Comparison of ENCODE assay signal across 8 cellular contexts in the genomic region with DNA sequence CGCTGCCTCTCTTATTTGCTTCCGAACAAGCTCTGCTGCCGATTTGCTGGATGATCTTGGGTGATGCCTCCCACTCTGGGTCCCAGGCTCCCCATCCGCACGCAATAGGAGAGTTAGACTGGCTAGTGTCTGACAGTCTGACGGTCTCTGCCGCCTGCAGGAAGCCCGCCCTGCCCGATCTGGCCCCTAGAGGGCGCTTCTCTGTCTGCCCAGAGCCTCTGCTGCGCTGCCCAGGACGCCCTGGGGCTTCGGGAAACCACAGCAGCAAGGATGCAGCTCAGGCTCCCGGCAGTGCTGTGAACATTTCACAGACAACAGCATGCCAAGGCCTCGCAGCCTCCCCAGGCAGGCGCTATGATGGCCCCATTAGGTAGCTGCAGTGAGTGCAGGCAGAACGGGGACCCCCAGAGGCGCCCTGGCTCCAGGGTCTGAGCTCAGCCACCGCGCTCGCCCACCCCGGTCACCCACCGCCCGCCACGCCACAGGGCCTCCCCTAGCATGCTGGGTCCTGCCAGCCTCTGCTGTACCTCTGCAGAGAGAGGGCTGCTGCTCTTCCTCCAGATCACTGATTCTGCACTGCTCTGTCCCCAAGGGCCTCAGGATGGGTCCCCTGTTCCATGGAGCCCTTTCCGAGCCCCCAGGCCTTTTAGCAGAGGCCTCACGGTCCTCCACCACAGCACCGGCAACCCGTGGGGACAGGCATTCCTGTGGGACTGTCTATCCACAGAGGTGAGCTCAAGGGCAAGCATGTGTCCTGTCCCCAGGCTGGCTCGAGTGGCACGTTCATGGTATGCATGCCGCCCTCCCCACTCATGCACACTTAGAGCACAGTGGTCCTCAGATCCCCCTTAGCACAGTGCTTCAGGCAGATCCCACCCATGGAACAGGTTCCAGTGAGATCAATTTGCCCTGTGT. TPM values are rescaled to one million over a fixed set of nuclear protein-coding genes. Genes with fewer than 3 reads are reported as not detected.
DNase-seq lines count a peak whose midpoint lies in the region; ATAC-seq and TF ChIP-seq lines count a peak whose summit lies in the region.

No MANE protein-coding gene starts in this region.

- TF ChIP-seq RAD21 in Ishikawa (IDR thresholded peaks at IDR 0.05; ENCODE audit: low read depth): peak; percentile 79

- TF ChIP-seq CTCF in Caco-2 (IDR thresholded peaks at IDR 0.05; ENCODE audit: insufficient read depth in 1 of 2, low read depth in 1 of 2, low read length in 1 of 2, severe bottlenecking in 1 of 2, unreplicated experiment in 1 of 2) (peak; percentile 85 to 86), RWPE1 (conservative IDR thresholded peaks at IDR 0.05; ENCODE audit: low read depth) (peak; percentile 95), neural crest cell (conservative IDR thresholded peaks at IDR 0.05) (peak; percentile 95)

- H3K4me1 Mint-ChIP-seq in Caco-2 (ENCODE audit: low read depth, unreplicated experiment) (peaks cover 10% of the 10 kb centered on the region), neural crest cell (peaks cover 12% of the 10 kb centered on the region)

- BruUV-seq in Caco-2 (replicated peaks; lab: Mats Ljungman, UMichigan): no TSS peak

- H3K9me3 Mint-ChIP-seq in Caco-2 (ENCODE audit: unreplicated experiment): peaks cover 5% of the 10 kb centered on the region
- no peaks in the 10 kb centered on the region for H3K9me3 Mint-ChIP-seq in neural crest cell

- CTCF ChIA-PET in Caco-2 (lab: Charles Lee): interaction anchor here (0.9 to 1.0 kb wide), 2 partner anchors 87 to 93 kb away, joined by 4 read pairs; a partner anchor contains a TSS
- CTCF ChIA-PET in RWPE1 (lab: Yijun Ruan, JAX): interaction anchor here (0.5 to 1.2 kb wide), 6 partner anchors 25 to 80 kb away, joined by 3 to 5 read pairs (median 3); a partner anchor contains a TSS

- no peaks in the 10 kb centered on the region for H3K27me3 ChIP-seq in Caco-2 (replicated peaks; ENCODE audit: control insufficient read depth, insufficient read depth, low read length)

- no peak for ATAC-seq in HG03045 (IDR thresholded peaks at IDR 0.05; ENCODE audit: unreplicated experiment)

- H3K9me3 ChIP-seq in Caco-2: no peaks in the 10 kb centered on the region

- POLR2A ChIA-PET in Caco-2 (lab: Charles Lee) (interaction anchor here (1.0 kb wide), 1 partner anchor 67 kb away, joined by 3 read pairs; a partner anchor contains a TSS), RWPE1 (lab: Yijun Ruan, JAX; ENCODE audit: low non-redundant PET) (no interaction called here)

- H3K4me1 ChIP-seq in Caco-2: peaks cover 21% of the 10 kb centered on the region

- H3K4me3 Mint-ChIP-seq in Caco-2 (ENCODE audit: unreplicated experiment): no peak overlapping the region
- peak overlapping the region; percentile 70 for H3K4me3 Mint-ChIP-seq in neural crest cell

- DNase-seq in Caco-2: peak; percentile 72 to 87
- DNase-seq in RWPE1 (ENCODE audit: low spot score): peak; percentile 67
- DNase-seq in activated T-helper 1 cell treated with anti-CD3 and anti-CD28 coated beads, Interleukin-2, amount 50 U/mL, for 16 hours (ENCODE audit: low read depth in 1 of 2, low spot score in 1 of 2): peak; percentile 61 to 63
- peak; percentile 74 for DNase-seq in fibroblast of peridontal ligament (ENCODE audit: extremely low read depth)
- peak; percentile 97 for DNase-seq in neural crest cell (ENCODE audit: low read depth, low spot score)
- peak; percentile 67 for DNase-seq in stimulated activated naive CD4-positive, alpha-beta T cell treated with Interleukin-2 at 50 U/mL for 16 hours (lab: John Stamatoyannopoulos, UW)

- intact Hi-C loops in Caco-2 (cut with micrococcal nuclease; ENCODE audit: unreplicated experiment): loop anchor here (10.0 kb wide), 2 partner anchors 70 to 100 kb away; a partner anchor contains a TSS

- H3K27ac Mint-ChIP-seq in Caco-2 (ENCODE audit: unreplicated experiment): no peak overlapping the region
- no peak overlapping the region for H3K27ac Mint-ChIP-seq in neural crest cell (ENCODE audit: unreplicated experiment)

- peak overlapping the region; percentile 13; the same call in 1 of the 2 replicates for H3K27ac ChIP-seq in RWPE1

- H3K36me3 Mint-ChIP-seq in Caco-2 (ENCODE audit: insufficient read depth, unreplicated experiment): peaks cover 13% of the 10 kb centered on the region
- no peaks in the 10 kb centered on the region for H3K36me3 Mint-ChIP-seq in neural crest cell (ENCODE audit: low read depth)

- peaks cover 2% of the 10 kb centered on the region for H3K27me3 Mint-ChIP-seq in Caco-2 (ENCODE audit: insufficient read depth, unreplicated experiment)
- peaks cover 2% of the 10 kb centered on the region for H3K27me3 Mint-ChIP-seq in neural crest cell (ENCODE audit: low read depth)

- H3K4me3 ChIP-seq in Caco-2 (ENCODE audit: low read depth, low read length): no peak overlapping the region

- H3K36me3 ChIP-seq in Caco-2 (ENCODE audit: control insufficient read depth, insufficient read depth, low read length): no peaks in the 10 kb centered on the region

- no peak for TF ChIP-seq EP300 in Ishikawa (IDR thresholded peaks at IDR 0.05; ENCODE audit: borderline replicate concordance)

TF ChIP-seq in Ishikawa, 13 proteins besides CTCF, POLR2A, EP300 and RAD21:
- no peak for TF ChIP-seq FOXM1 (IDR thresholded peaks at IDR 0.05; ENCODE audit: borderline replicate concordance, low read depth)
- TF ChIP-seq, protein P1, sequence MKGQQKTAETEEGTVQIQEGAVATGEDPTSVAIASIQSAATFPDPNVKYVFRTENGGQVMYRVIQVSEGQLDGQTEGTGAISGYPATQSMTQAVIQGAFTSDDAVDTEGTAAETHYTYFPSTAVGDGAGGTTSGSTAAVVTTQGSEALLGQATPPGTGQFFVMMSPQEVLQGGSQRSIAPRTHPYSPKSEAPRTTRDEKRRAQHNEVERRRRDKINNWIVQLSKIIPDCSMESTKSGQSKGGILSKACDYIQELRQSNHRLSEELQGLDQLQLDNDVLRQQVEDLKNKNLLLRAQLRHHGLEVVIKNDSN (IDR thresholded peaks at IDR 0.05): no peak
- TF ChIP-seq EGR1 (IDR thresholded peaks at IDR 0.05): no peak
- TF ChIP-seq, protein P2, sequence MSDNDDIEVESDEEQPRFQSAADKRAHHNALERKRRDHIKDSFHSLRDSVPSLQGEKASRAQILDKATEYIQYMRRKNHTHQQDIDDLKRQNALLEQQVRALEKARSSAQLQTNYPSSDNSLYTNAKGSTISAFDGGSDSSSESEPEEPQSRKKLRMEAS (IDR thresholded peaks at IDR 0.05): no peak
- TF ChIP-seq TCF12 (IDR thresholded peaks at IDR 0.05; ENCODE audit: low read depth): no peak
- no peak for TF ChIP-seq NFIC (IDR thresholded peaks at IDR 0.05)
- TF ChIP-seq YY1 (IDR thresholded peaks at IDR 0.05; ENCODE audit: low read depth): no peak
- no peak for TF ChIP-seq TEAD4 (IDR thresholded peaks at IDR 0.05)
- no peak for TF ChIP-seq ZBTB7A (IDR thresholded peaks at IDR 0.05; ENCODE audit: low read depth)
- TF ChIP-seq TAF1 (IDR thresholded peaks at IDR 0.05; ENCODE audit: low read depth): no peak
- no peak for TF ChIP-seq CREB1 (IDR thresholded peaks at IDR 0.05; ENCODE audit: low read depth)
- TF ChIP-seq, protein P3, sequence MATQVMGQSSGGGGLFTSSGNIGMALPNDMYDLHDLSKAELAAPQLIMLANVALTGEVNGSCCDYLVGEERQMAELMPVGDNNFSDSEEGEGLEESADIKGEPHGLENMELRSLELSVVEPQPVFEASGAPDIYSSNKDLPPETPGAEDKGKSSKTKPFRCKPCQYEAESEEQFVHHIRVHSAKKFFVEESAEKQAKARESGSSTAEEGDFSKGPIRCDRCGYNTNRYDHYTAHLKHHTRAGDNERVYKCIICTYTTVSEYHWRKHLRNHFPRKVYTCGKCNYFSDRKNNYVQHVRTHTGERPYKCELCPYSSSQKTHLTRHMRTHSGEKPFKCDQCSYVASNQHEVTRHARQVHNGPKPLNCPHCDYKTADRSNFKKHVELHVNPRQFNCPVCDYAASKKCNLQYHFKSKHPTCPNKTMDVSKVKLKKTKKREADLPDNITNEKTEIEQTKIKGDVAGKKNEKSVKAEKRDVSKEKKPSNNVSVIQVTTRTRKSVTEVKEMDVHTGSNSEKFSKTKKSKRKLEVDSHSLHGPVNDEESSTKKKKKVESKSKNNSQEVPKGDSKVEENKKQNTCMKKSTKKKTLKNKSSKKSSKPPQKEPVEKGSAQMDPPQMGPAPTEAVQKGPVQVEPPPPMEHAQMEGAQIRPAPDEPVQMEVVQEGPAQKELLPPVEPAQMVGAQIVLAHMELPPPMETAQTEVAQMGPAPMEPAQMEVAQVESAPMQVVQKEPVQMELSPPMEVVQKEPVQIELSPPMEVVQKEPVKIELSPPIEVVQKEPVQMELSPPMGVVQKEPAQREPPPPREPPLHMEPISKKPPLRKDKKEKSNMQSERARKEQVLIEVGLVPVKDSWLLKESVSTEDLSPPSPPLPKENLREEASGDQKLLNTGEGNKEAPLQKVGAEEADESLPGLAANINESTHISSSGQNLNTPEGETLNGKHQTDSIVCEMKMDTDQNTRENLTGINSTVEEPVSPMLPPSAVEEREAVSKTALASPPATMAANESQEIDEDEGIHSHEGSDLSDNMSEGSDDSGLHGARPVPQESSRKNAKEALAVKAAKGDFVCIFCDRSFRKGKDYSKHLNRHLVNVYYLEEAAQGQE (IDR thresholded peaks at IDR 0.05; ENCODE audit: low read depth): no peak
- no peak for TF ChIP-seq CEBPB (IDR thresholded peaks at IDR 0.05)

RNA-seq across cellular contexts. Expression of a gene that starts 4.3 kb away (rescaled TPM):
- total RNA-seq in Caco-2 (2022): 4.4 and 4.9 TPM in 2 replicates
- total RNA-seq in neural crest cell: 0.51 and 0.52 TPM in 2 replicates

RNA-seq across cellular contexts. Expression of a gene that starts 30.8 kb away (rescaled TPM):
- not detected in 2 replicates for total RNA-seq in Caco-2 (2022)
- 0.26 TPM in 1 of 2 replicates, not detected in the other for total RNA-seq in neural crest cell

RNA-seq across cellular contexts. Expression of a gene that starts 57.5 kb away (rescaled TPM):
- total RNA-seq in Caco-2 (2022): 40.2 and 41.1 TPM in 2 replicates
- 20.1 and 24.0 TPM in 2 replicates for total RNA-seq in neural crest cell
